Comparison of ENCODE assay signal across 16 cellular contexts in genomic region chr4:12116009-12116542, GRCh38.
"Had no signal": no experiment of that assay in that cellular context is flagged by ENCODE, and none has a peak within 500 bp of the region (broad histone marks: within the 10 kb centered on the region; RNA-seq: fewer than 3 reads in every experiment).

No MANE protein-coding gene starts in this region.

- H3K4me1 ChIP-seq: adrenal gland, tibial artery, vagina had no signal

- H3K27ac ChIP-seq: adrenal gland, coronary artery, right atrium auricular region, tibial artery, vagina had no signal

- H3K9me3 ChIP-seq: vagina had no signal

- H3K27me3 ChIP-seq: adrenal gland, right atrium auricular region, tibial artery, vagina had no signal

- DNase-seq: activated CD4-positive, alpha-beta T cell treated with anti-CD3 and anti-CD28 coated beads, Interleukin-2, amount 50 U/mL, for 4 hours; activated CD4-positive, CD25-positive, alpha-beta regulatory T cell treated with anti-CD3 and anti-CD28 coated beads, Interleukin-2, amount 50 U/mL, for 72 hours; activated naive CD4-positive, alpha-beta T cell treated with anti-CD3 and anti-CD28 coated beads, Interleukin-2, amount 50 U/mL, for 16 hours; activated T-cell treated with anti-CD3 and anti-CD28 coated beads, Interleukin-2, amount 50 U/mL, for 1 hour; adrenal gland; central memory CD4-positive, alpha-beta T cell; effector CD4-positive, alpha-beta T cell; hypothalamus; left cardiac atrium; naive B cell; small intestine; tibial artery had no signal

- H3K36me3 ChIP-seq: adrenal gland, right atrium auricular region, tibial artery, vagina had no signal

- H3K4me3 ChIP-seq: adrenal gland, coronary artery, lung, right atrium auricular region, tibial artery, vagina had no signal

- ATAC-seq: left cardiac atrium had no signal
